ENCODE assay signal across 25 cellular contexts in genomic region chr3:124157748-124158147, GRCh38.
"Had no signal": no experiment of that assay in that cellular context is flagged by ENCODE, and none has a peak within 500 bp of the region (broad histone marks: within the 10 kb centered on the region; RNA-seq: fewer than 3 reads in every experiment).

No MANE protein-coding gene starts in this region.

- H3K27ac ChIP-seq: brain microvascular endothelial cell, hepatocyte, lower lobe of right lung, neural progenitor cell, stomach, suprapubic skin, tibial nerve had no signal

- H3K36me3 Mint-ChIP-seq: activated CD8-positive, alpha-beta memory T cell treated with anti-CD3 and anti-CD28 coated beads, Interleukin-2, amount 10 ng/mL, durations not matched to agents 7 days and 5 days; activated naive CD4-positive, alpha-beta T cell treated with anti-CD3 and anti-CD28 coated beads, Interleukin-2, amount 50 U/mL, for 24 hours; naive B cell; stimulated activated memory B cell treated with anti-CD40 and anti-IgM and Interleukin-4, amounts not matched to agents 10 μg/mL and 1 μg/mL and 100 μg/mL, for 72 hours had no signal

- H3K27ac Mint-ChIP-seq: activated CD8-positive, alpha-beta memory T cell treated with anti-CD3 and anti-CD28 coated beads, Interleukin-2, amount 10 ng/mL, durations not matched to agents 7 days and 5 days; activated CD8-positive, alpha-beta T cell treated with anti-CD3 and anti-CD28 coated beads for 36 hours; activated naive CD4-positive, alpha-beta T cell treated with anti-CD3 and anti-CD28 coated beads, Interleukin-2, amount 50 U/mL, for 24 hours; dendritic cell treated with granulocyte-macrophage colony-stimulating factor and Interleukin-4, amounts not matched to agents 40 ng/mL and 50 ng/mL, for 4 days; naive B cell; neural progenitor cell; stimulated activated memory B cell treated with anti-CD40 and anti-IgM and Interleukin-4, amounts not matched to agents 10 μg/mL and 1 μg/mL and 100 μg/mL, for 72 hours; T-helper 17 cell had no signal

- H3K9ac ChIP-seq: neural progenitor cell had no signal

- H3K36me3 ChIP-seq: brain microvascular endothelial cell, lower lobe of right lung, neural progenitor cell, stomach, suprapubic skin, tibial nerve had no signal

- H3K4me1 Mint-ChIP-seq: activated CD8-positive, alpha-beta memory T cell treated with anti-CD3 and anti-CD28 coated beads, Interleukin-2, amount 10 ng/mL, durations not matched to agents 7 days and 5 days; activated naive CD4-positive, alpha-beta T cell treated with anti-CD3 and anti-CD28 coated beads, Interleukin-2, amount 50 U/mL, for 24 hours; naive B cell; neural progenitor cell; stimulated activated memory B cell treated with anti-CD40 and anti-IgM and Interleukin-4, amounts not matched to agents 10 μg/mL and 1 μg/mL and 100 μg/mL, for 72 hours; T-helper 17 cell had no signal

- H3K27me3 Mint-ChIP-seq: stimulated activated memory B cell treated with anti-CD40 and anti-IgM and Interleukin-4, amounts not matched to agents 10 μg/mL and 1 μg/mL and 100 μg/mL, for 72 hours had no signal

- DNase-seq: activated CD4-positive, alpha-beta T cell treated with anti-CD3 and anti-CD28 coated beads for 48 hours; activated CD8-positive, alpha-beta memory T cell treated with anti-CD3 and anti-CD28 coated beads, Interleukin-2, amount 10 ng/mL, durations not matched to agents 7 days and 5 days; activated CD8-positive, alpha-beta T cell treated with anti-CD3 and anti-CD28 coated beads for 36 hours; activated effector memory CD4-positive, alpha-beta T cell treated with anti-CD3 and anti-CD28 coated beads, Interleukin-2, amount 50 U/mL, for 16 hours; activated T-cell treated with anti-CD3 and anti-CD28 coated beads for 4 hours; aorta; brain microvascular endothelial cell; effector CD4-positive, alpha-beta T cell; foreskin melanocyte; lower lobe of right lung; naive B cell; posterior cingulate gyrus; small intestine; stimulated activated CD4-positive, alpha-beta T cell treated with anti-CD3 and anti-CD28 coated beads, Interleukin-15, amount 100 ng/mL, for 24 hours; stomach; T-helper 17 cell had no signal

- H3K9me3 Mint-ChIP-seq: activated CD8-positive, alpha-beta T cell treated with anti-CD3 and anti-CD28 coated beads for 36 hours; activated naive CD4-positive, alpha-beta T cell treated with anti-CD3 and anti-CD28 coated beads, Interleukin-2, amount 50 U/mL, for 24 hours; dendritic cell treated with granulocyte-macrophage colony-stimulating factor and Interleukin-4, amounts not matched to agents 40 ng/mL and 50 ng/mL, for 4 days; stimulated activated memory B cell treated with anti-CD40 and anti-IgM and Interleukin-4, amounts not matched to agents 10 μg/mL and 1 μg/mL and 100 μg/mL, for 72 hours had no signal

- H3K9me3 ChIP-seq: lower lobe of right lung, stomach, suprapubic skin had no signal

- H3K4me3 ChIP-seq: hepatocyte, lower lobe of right lung, neural progenitor cell, stomach, suprapubic skin, tibial nerve had no signal

- H3K4me3 Mint-ChIP-seq: activated CD8-positive, alpha-beta memory T cell treated with anti-CD3 and anti-CD28 coated beads, Interleukin-2, amount 10 ng/mL, durations not matched to agents 7 days and 5 days; activated CD8-positive, alpha-beta T cell treated with anti-CD3 and anti-CD28 coated beads for 36 hours; activated naive CD4-positive, alpha-beta T cell treated with anti-CD3 and anti-CD28 coated beads, Interleukin-2, amount 50 U/mL, for 24 hours; dendritic cell treated with granulocyte-macrophage colony-stimulating factor and Interleukin-4, amounts not matched to agents 40 ng/mL and 50 ng/mL, for 4 days; naive B cell; neural progenitor cell; stimulated activated memory B cell treated with anti-CD40 and anti-IgM and Interleukin-4, amounts not matched to agents 10 μg/mL and 1 μg/mL and 100 μg/mL, for 72 hours; T-helper 17 cell had no signal

- ATAC-seq: activated CD8-positive, alpha-beta memory T cell treated with anti-CD3 and anti-CD28 coated beads, Interleukin-2, amount 10 ng/mL, durations not matched to agents 7 days and 5 days; activated CD8-positive, alpha-beta T cell treated with anti-CD3 and anti-CD28 coated beads for 36 hours; esophagus mucosa; sciatic nerve; stimulated activated memory B cell treated with anti-CD40 and anti-IgM and Interleukin-4, amounts not matched to agents 10 μg/mL and 1 μg/mL and 100 μg/mL, for 72 hours; T-helper 17 cell had no signal

- H3K4me1 ChIP-seq: suprapubic skin had no signal

- H3K27me3 ChIP-seq: brain microvascular endothelial cell, hepatocyte, neural progenitor cell, stomach, suprapubic skin, tibial nerve had no signal
